In genomic region chr19:54906819-54907218, GRCh38 we compare ENCODE assay signal across 23 cellular contexts. TPM values are rescaled to one million over a fixed set of nuclear protein-coding genes. Genes with fewer than 3 reads are reported as not detected.
DNase-seq lines count a peak whose midpoint lies in the region; ATAC-seq and TF ChIP-seq lines count a peak whose summit lies in the region.
"Had no signal": no experiment of that assay in that cellular context is flagged by ENCODE, and none has a peak within 500 bp of the region (broad histone marks: within the 10 kb centered on the region; RNA-seq: fewer than 3 reads in every experiment).

No MANE protein-coding gene starts in this region.

- WGBS in endodermal cell (ENCODE audit: insufficient coverage in 1 of 2, insufficient read length in 1 of 2), 2 experiments, result 81 to 93% methylated on average over 3 to 7 of the region's 7 CpGs
- 70 to 87% (median 83%) methylated on average over 7 of the region's 7 CpGs for WGBS in stomach, 5 donors

- H3K27me3 Mint-ChIP-seq in GM23338 (ENCODE audit: insufficient read depth, low read depth, poor library complexity) (peaks cover 6% of the 10 kb centered on the region), endodermal cell (ENCODE audit: insufficient read depth) (no peaks in the 10 kb centered on the region)
- no peaks in the 10 kb centered on the region for H3K27me3 Mint-ChIP-seq in natural killer cell treated with Interleukin-12 subunit alpha and Interleukin-12 subunit beta and Interleukin-15 and Interleukin-18, amount 100 ng/mL, for 72 hours
- peaks cover 3% of the 10 kb centered on the region for H3K27me3 Mint-ChIP-seq in activated CD4-positive, alpha-beta T cell treated with anti-CD3 and anti-CD28 coated beads, Interleukin-2, amount 10 ng/mL, durations not matched to agents 7 days and 5 days

- peaks cover 15% of the 10 kb centered on the region; the same call in 2 of the 3 replicates for H3K4me1 Mint-ChIP-seq in GM23338
- H3K4me1 Mint-ChIP-seq in endodermal cell, result peaks cover 22% of the 10 kb centered on the region
- H3K4me1 Mint-ChIP-seq in natural killer cell treated with Interleukin-12 subunit alpha and Interleukin-12 subunit beta and Interleukin-15 and Interleukin-18, amount 100 ng/mL, for 72 hours (ENCODE audit: low read depth in 2 of 2), result peaks cover 37% of the 10 kb centered on the region in 2 donors
- peaks cover 2% of the 10 kb centered on the region for H3K4me1 Mint-ChIP-seq in activated CD4-positive, alpha-beta T cell treated with anti-CD3 and anti-CD28 coated beads, Interleukin-2, amount 10 ng/mL, durations not matched to agents 7 days and 5 days
- H3K4me1 Mint-ChIP-seq: B cell had no signal

- peak overlapping the region; percentile 94 for H2AFZ ChIP-seq in GM23338

- CTCF ChIA-PET in activated CD4-positive, alpha-beta T cell treated with anti-CD3 and anti-CD28 coated beads, Interleukin-2, amount 10 ng/mL, durations not matched to agents 7 days and 5 days (lab: Charles Lee), result no interaction called here

- H3K9me2 ChIP-seq in GM23338 (ENCODE audit: insufficient read depth), result no peaks in the 10 kb centered on the region

- no peaks in the 10 kb centered on the region for H3K79me2 ChIP-seq in GM23338 (replicated peaks; ENCODE audit: insufficient read depth)

- POLR2A ChIA-PET in activated CD4-positive, alpha-beta T cell treated with anti-CD3 and anti-CD28 coated beads, Interleukin-2, amount 10 ng/mL, durations not matched to agents 7 days and 5 days (lab: Charles Lee), result no interaction called here

- H3F3A ChIP-seq in GM23338 (replicated peaks; ENCODE audit: low read depth), result peaks cover 5% of the 10 kb centered on the region; the same call in 1 of the 2 replicates

- H3K4me1 ChIP-seq in BLaER1 treated with 17β-estradiol and CSF1 and Interleukin-3, amounts not matched to agents 10 nM and 100 nM, result peaks cover 21 to 38% (median 25%) of the 10 kb centered on the region in 10 experiments
- H3K4me1 ChIP-seq in GM23338 (ENCODE audit: insufficient read depth), result peaks cover 18% of the 10 kb centered on the region; the same call in 1 of the 2 replicates
- peaks cover 12% of the 10 kb centered on the region for H3K4me1 ChIP-seq in endodermal cell (ENCODE audit: control insufficient read depth, insufficient read depth, low read length)
- H3K4me1 ChIP-seq in stomach, result no peaks in the 10 kb centered on the region
- H3K4me1 ChIP-seq: A549 had no signal

- no peak for ATAC-seq in GM23338
- peak; percentile 22 to 29 for ATAC-seq in natural killer cell treated with Interleukin-12 subunit alpha and Interleukin-12 subunit beta and Interleukin-15 and Interleukin-18, amount 100 ng/mL, for 72 hours
- ATAC-seq: Right ventricle myocardium inferior had no signal

- no peak for DNase-seq in GM23338 (ENCODE audit: low spot score)
- no peak for DNase-seq in endodermal cell
- DNase-seq in natural killer cell treated with Interleukin-12 subunit alpha and Interleukin-12 subunit beta and Interleukin-15 and Interleukin-18, amount 100 ng/mL, for 72 hours (ENCODE audit: low spot score), result peak; percentile 65
- no peak for DNase-seq in stomach
- DNase-seq in amygdala (lab: John Stamatoyannopoulos, UW), result no peak
- DNase-seq in GM19240 (ENCODE audit: insufficient read length, low spot score), result no peak
- no peak for DNase-seq in activated CD4-positive, alpha-beta T cell treated with anti-CD3 and anti-CD28 coated beads, Interleukin-2, amount 10 ng/mL, durations not matched to agents 7 days and 5 days
- DNase-seq: DMS153, IMR-90, NCI-H1105, NCI-H146, NCI-H2029, NCI-H2171, NCI-H345, NCI-H524 treated with DMSO at 0.1 percent for 48 hours, NCI-H82, OCI-M1 had no signal

- peak overlapping the region; percentile 65 to 90 (median 77); a peak in 18 of 22 replicates for H3K4me2 ChIP-seq in BLaER1 treated with 17β-estradiol and CSF1 and Interleukin-3, amounts not matched to agents 10 nM and 100 nM
- peak overlapping the region; percentile 64; the same call in 1 of the 2 replicates for H3K4me2 ChIP-seq in GM23338
- H3K4me2 ChIP-seq: A549 had no signal

- no peaks in the 10 kb centered on the region for H4K20me1 ChIP-seq in BLaER1 treated with 17β-estradiol and CSF1 and Interleukin-3, amounts not matched to agents 10 nM and 100 nM
- H4K20me1 ChIP-seq in GM23338 (replicated peaks; ENCODE audit: insufficient read depth), result no peaks in the 10 kb centered on the region

- H3K36me3 ChIP-seq in BLaER1 treated with 17β-estradiol and CSF1 and Interleukin-3, amounts not matched to agents 10 nM and 100 nM, result no peaks in the 10 kb centered on the region
- H3K36me3 ChIP-seq in GM23338 (ENCODE audit: insufficient read depth) (no peaks in the 10 kb centered on the region), endodermal cell (ENCODE audit: control insufficient read depth, insufficient read depth, low read length) (peaks cover 74% of the 10 kb centered on the region), stomach (no peaks in the 10 kb centered on the region)

- no peaks in the 10 kb centered on the region for H3K27me3 ChIP-seq in BLaER1 treated with 17β-estradiol and CSF1 and Interleukin-3, amounts not matched to agents 10 nM and 100 nM
- H3K27me3 ChIP-seq in GM23338 (ENCODE audit: insufficient read depth) (no peaks in the 10 kb centered on the region), endodermal cell (ENCODE audit: control insufficient read depth, insufficient read depth, low read length, poor library complexity, severe bottlenecking) (no peaks in the 10 kb centered on the region), stomach (peaks cover 0 to 17% (median 4%) of the 10 kb centered on the region in 3 donors)

- TF ChIP-seq CTCF in GM23338 (conservative IDR thresholded peaks at IDR 0.05; ENCODE audit: low read depth in 2 of 2) (no peak), endodermal cell (conservative IDR thresholded peaks at IDR 0.05) (no peak), stomach (IDR thresholded peaks at IDR 0.05) (no peak)

- TF ChIP-seq EP300 in stomach (IDR thresholded peaks at IDR 0.05), result no peak

- H3K4me3 ChIP-seq in BLaER1 treated with 17β-estradiol and CSF1 and Interleukin-3, amounts not matched to agents 10 nM and 100 nM, result peak overlapping the region in 1 of 10 experiments; percentile 51; a peak in 1 of 20 replicates
- no peak overlapping the region for H3K4me3 ChIP-seq in GM23338
- H3K4me3 ChIP-seq in endodermal cell (ENCODE audit: low read length), result no peak overlapping the region
- no peak overlapping the region for H3K4me3 ChIP-seq in stomach
- H3K4me3 ChIP-seq: A549 had no signal

- peak overlapping the region in 8 of 11 experiments; percentile 73 to 90 (median 80); a peak in 13 of 22 replicates for H3K27ac ChIP-seq in BLaER1 treated with 17β-estradiol and CSF1 and Interleukin-3, amounts not matched to agents 10 nM and 100 nM
- H3K27ac ChIP-seq in GM23338 (ENCODE audit: low read depth) (no peak overlapping the region), endodermal cell (ENCODE audit: low read depth, low read length) (no peak overlapping the region), stomach (no peak overlapping the region)
- H3K27ac ChIP-seq: A549 had no signal

- peaks cover 0 to 15% (median 13%) of the 10 kb centered on the region in 11 experiments; a peak in 14 of 22 replicates for H3K9me3 ChIP-seq in BLaER1 treated with 17β-estradiol and CSF1 and Interleukin-3, amounts not matched to agents 10 nM and 100 nM (replicated peaks in 1 of 11)
- H3K9me3 ChIP-seq in endodermal cell (ENCODE audit: control insufficient read depth, low read length) (peaks cover 4% of the 10 kb centered on the region), stomach (no peaks in the 10 kb centered on the region)
- H3K9me3 ChIP-seq: A549 had no signal

- H3K36me3 Mint-ChIP-seq in GM23338 (ENCODE audit: low read depth), result peaks cover 2% of the 10 kb centered on the region; the same call in 2 of the 3 replicates
- H3K36me3 Mint-ChIP-seq in endodermal cell (ENCODE audit: low read depth), result peaks cover 42% of the 10 kb centered on the region
- H3K36me3 Mint-ChIP-seq in natural killer cell treated with Interleukin-12 subunit alpha and Interleukin-12 subunit beta and Interleukin-15 and Interleukin-18, amount 100 ng/mL, for 72 hours, result peaks cover 6% of the 10 kb centered on the region
- H3K36me3 Mint-ChIP-seq in activated CD4-positive, alpha-beta T cell treated with anti-CD3 and anti-CD28 coated beads, Interleukin-2, amount 10 ng/mL, durations not matched to agents 7 days and 5 days (ENCODE audit: low read depth), result no peaks in the 10 kb centered on the region

- H3K9me3 Mint-ChIP-seq in GM23338, result peaks cover 25% of the 10 kb centered on the region
- H3K9me3 Mint-ChIP-seq in endodermal cell, result no peaks in the 10 kb centered on the region
- no peaks in the 10 kb centered on the region for H3K9me3 Mint-ChIP-seq in natural killer cell treated with Interleukin-12 subunit alpha and Interleukin-12 subunit beta and Interleukin-15 and Interleukin-18, amount 100 ng/mL, for 72 hours
- no peaks in the 10 kb centered on the region for H3K9me3 Mint-ChIP-seq in activated CD4-positive, alpha-beta T cell treated with anti-CD3 and anti-CD28 coated beads, Interleukin-2, amount 10 ng/mL, durations not matched to agents 7 days and 5 days

- no peak for TF ChIP-seq POLR2A in stomach (IDR thresholded peaks at IDR 0.05)

- H3K27ac Mint-ChIP-seq in GM23338 (no peak overlapping the region), endodermal cell (peak overlapping the region; percentile 69)
- H3K27ac Mint-ChIP-seq in natural killer cell treated with Interleukin-12 subunit alpha and Interleukin-12 subunit beta and Interleukin-15 and Interleukin-18, amount 100 ng/mL, for 72 hours, result peak overlapping the region; percentile 95 to 97
- no peak overlapping the region for H3K27ac Mint-ChIP-seq in activated CD4-positive, alpha-beta T cell treated with anti-CD3 and anti-CD28 coated beads, Interleukin-2, amount 10 ng/mL, durations not matched to agents 7 days and 5 days
- H3K27ac Mint-ChIP-seq: B cell had no signal

- H3K9ac ChIP-seq in BLaER1 treated with 17β-estradiol and CSF1 and Interleukin-3, amounts not matched to agents 10 nM and 100 nM, result peak overlapping the region in 5 of 11 experiments; percentile 59 to 76 (median 68); a peak in 5 of 22 replicates
- no peak overlapping the region for H3K9ac ChIP-seq in endodermal cell (ENCODE audit: extremely low read depth, low read length, poor library complexity, severe bottlenecking)

- intact Hi-C loops in stomach (cut with DNase I; ENCODE audit: low total_unique reads), result no loop called here

- H3K4me3 Mint-ChIP-seq in GM23338 (no peak overlapping the region), endodermal cell (no peak overlapping the region)
- H3K4me3 Mint-ChIP-seq in natural killer cell treated with Interleukin-12 subunit alpha and Interleukin-12 subunit beta and Interleukin-15 and Interleukin-18, amount 100 ng/mL, for 72 hours, result peak overlapping the region; percentile 91
- no peak overlapping the region for H3K4me3 Mint-ChIP-seq in activated CD4-positive, alpha-beta T cell treated with anti-CD3 and anti-CD28 coated beads, Interleukin-2, amount 10 ng/mL, durations not matched to agents 7 days and 5 days
- H3K4me3 Mint-ChIP-seq: B cell had no signal

RNA-seq across cellular contexts. Expression of gene NCR1, which starts 0.9 kb away (rescaled TPM):
- total RNA-seq in GM23338 (2014; rRNA removed; shearing (Covaris generic)), result 0.78 and 2.0 TPM in 2 replicates
- polyA plus RNA-seq in GM23338 (2016; fragmentation: Nextera tagmentation; extraction: Ambion mirVana) (1.6 and 1.8 TPM in 2 replicates), stomach (under 1 TPM in 1 of 3 donors, not detected in 2; 0.92 TPM)
- total RNA-seq in endodermal cell (10 to 100 TPM; 24.4 to 34.5 TPM), stomach (1 to 10 TPM in 1 of 5 donors, not detected in 4; 1.1 TPM)
- polyA plus RNA-seq in endodermal cell (2013, experiment 1 of 2), result 7.2 TPM
- 6.8 TPM for polyA plus RNA-seq in endodermal cell (2013, experiment 2 of 2)
- 100 to 1,000 TPM in 1 of 2 donors, 10 to 100 TPM in 1; 81.6 to 253 TPM for total RNA-seq in natural killer cell treated with Interleukin-12 subunit alpha and Interleukin-12 subunit beta and Interleukin-15 and Interleukin-18, amount 100 ng/mL, for 72 hours
- total RNA-seq in activated CD4-positive, alpha-beta T cell treated with anti-CD3 and anti-CD28 coated beads, Interleukin-2, amount 10 ng/mL, durations not matched to agents 7 days and 5 days, result not detected
- total RNA-seq: B cell, IMR-90, Right ventricle myocardium inferior had no signal
- polyA plus RNA-seq: A549, IMR-90 had no signal

RNA-seq across cellular contexts. Expression of gene FCAR, which starts 32.8 kb away (rescaled TPM):
- total RNA-seq in GM23338 (2014; rRNA removed; shearing (Covaris generic)), result not detected in 2 replicates
- polyA plus RNA-seq in GM23338 (2016; fragmentation: Nextera tagmentation; extraction: Ambion mirVana) (not detected in 2 replicates), stomach (1 to 10 TPM in 1 of 3 donors, under 1 TPM in 1, not detected in 1; 0.15 to 2.2 TPM)
- total RNA-seq in endodermal cell (not detected), stomach (1 to 10 TPM in 1 of 5 donors, not detected in 4; 1.3 TPM)
- polyA plus RNA-seq in endodermal cell (2013, experiment 1 of 2), result not detected
- polyA plus RNA-seq in endodermal cell (2013, experiment 2 of 2), result not detected
- not detected for total RNA-seq in natural killer cell treated with Interleukin-12 subunit alpha and Interleukin-12 subunit beta and Interleukin-15 and Interleukin-18, amount 100 ng/mL, for 72 hours
- not detected for total RNA-seq in activated CD4-positive, alpha-beta T cell treated with anti-CD3 and anti-CD28 coated beads, Interleukin-2, amount 10 ng/mL, durations not matched to agents 7 days and 5 days
- total RNA-seq: B cell, Daoy, H4, IMR-90 had no signal
- polyA plus RNA-seq: A549, IMR-90 had no signal

RNA-seq across cellular contexts. Expression of gene NLRP7, which starts 40.5 kb away (rescaled TPM):
- total RNA-seq in GM23338 (2014; rRNA removed; shearing (Covaris generic)), result 1.8 and 2.2 TPM in 2 replicates
- 1.2 and 1.4 TPM in 2 replicates for polyA plus RNA-seq in GM23338 (2016; fragmentation: Nextera tagmentation; extraction: Ambion mirVana)
- total RNA-seq in endodermal cell, result 1 to 10 TPM in 1 of 2 donors, under 1 TPM in 1; 0.93 to 1.0 TPM
- not detected for polyA plus RNA-seq in endodermal cell (2013, experiment 1 of 2)
- not detected for polyA plus RNA-seq in endodermal cell (2013, experiment 2 of 2)
- total RNA-seq in natural killer cell treated with Interleukin-12 subunit alpha and Interleukin-12 subunit beta and Interleukin-15 and Interleukin-18, amount 100 ng/mL, for 72 hours, result 1 to 10 TPM; 1.1 to 1.2 TPM
- not detected for total RNA-seq in stomach
- not detected for polyA plus RNA-seq in stomach
- not detected for total RNA-seq in activated CD4-positive, alpha-beta T cell treated with anti-CD3 and anti-CD28 coated beads, Interleukin-2, amount 10 ng/mL, durations not matched to agents 7 days and 5 days
- total RNA-seq: Daoy, H4, IMR-90, Right ventricle myocardium inferior had no signal
- polyA plus RNA-seq: A549, IMR-90 had no signal

RNA-seq across cellular contexts. Expression of gene KIR3DL2, which starts 56.6 kb away (rescaled TPM):
- total RNA-seq in GM23338 (2014; rRNA removed; shearing (Covaris generic)), result not detected in 2 replicates
- polyA plus RNA-seq in GM23338 (2016; fragmentation: Nextera tagmentation; extraction: Ambion mirVana) (not detected in 2 replicates), stomach (not detected)
- total RNA-seq in endodermal cell (not detected), stomach (not detected)
- polyA plus RNA-seq in endodermal cell (2013, experiment 1 of 2), result not detected
- polyA plus RNA-seq in endodermal cell (2013, experiment 2 of 2), result not detected
- 10 to 100 TPM; 10.3 to 51.2 TPM for total RNA-seq in natural killer cell treated with Interleukin-12 subunit alpha and Interleukin-12 subunit beta and Interleukin-15 and Interleukin-18, amount 100 ng/mL, for 72 hours
- total RNA-seq in activated CD4-positive, alpha-beta T cell treated with anti-CD3 and anti-CD28 coated beads, Interleukin-2, amount 10 ng/mL, durations not matched to agents 7 days and 5 days, result 1 to 10 TPM; 2.8 to 3.1 TPM
- total RNA-seq: Daoy, H4, IMR-90, Right ventricle myocardium inferior had no signal
- polyA plus RNA-seq: A549, IMR-90 had no signal

RNA-seq across cellular contexts. Expression of gene NLRP2, which starts 59.4 kb away (rescaled TPM):
- 126 and 128 TPM in 2 replicates for total RNA-seq in GM23338 (2014; rRNA removed; shearing (Covaris generic))
- polyA plus RNA-seq in GM23338 (2016; fragmentation: Nextera tagmentation; extraction: Ambion mirVana) (51.7 and 54.8 TPM in 2 replicates), stomach (10 to 100 TPM in 1 of 3 donors, 1 to 10 TPM in 2; 2.1 to 11.8 (median 4.8) TPM)
- total RNA-seq in endodermal cell (100 to 1,000 TPM in 1 of 2 donors, 10 to 100 TPM in 1; 11.4 to 130 TPM), stomach (10 to 100 TPM in 4 of 5 donors, 1 to 10 TPM in 1; 9.4 to 23.5 (median 15.6) TPM)
- 57.9 TPM for polyA plus RNA-seq in endodermal cell (2013, experiment 1 of 2)
- 58.3 TPM for polyA plus RNA-seq in endodermal cell (2013, experiment 2 of 2)
- 100 to 1,000 TPM in 1 of 2 donors, 10 to 100 TPM in 1; 50.3 to 154 TPM for total RNA-seq in natural killer cell treated with Interleukin-12 subunit alpha and Interleukin-12 subunit beta and Interleukin-15 and Interleukin-18, amount 100 ng/mL, for 72 hours
- 10 to 100 TPM; 12.6 to 14.7 TPM for total RNA-seq in activated CD4-positive, alpha-beta T cell treated with anti-CD3 and anti-CD28 coated beads, Interleukin-2, amount 10 ng/mL, durations not matched to agents 7 days and 5 days
- total RNA-seq: IMR-90 had no signal
- polyA plus RNA-seq: IMR-90 had no signal

Comparison
In these comparisons a context has a peak if more than half of its experiments do, and no peak if none do; other contexts are left out.
1. H3K27ac ChIP-seq: peak in BLaER1 treated with 17β-estradiol and CSF1 and Interleukin-3, amounts not matched to agents 10 nM and 100 nM (8 of 11); none in GM23338 (single experiment), endodermal cell (single experiment) and stomach (0 of 5).
2. H3K27ac Mint-ChIP-seq: peak in endodermal cell (single experiment) and natural killer cell treated with Interleukin-12 subunit alpha and Interleukin-12 subunit beta and Interleukin-15 and Interleukin-18, amount 100 ng/mL, for 72 hours (2 of 2); none in GM23338 (single experiment) and activated CD4-positive, alpha-beta T cell treated with anti-CD3 and anti-CD28 coated beads, Interleukin-2, amount 10 ng/mL, durations not matched to agents 7 days and 5 days (single experiment).